8 cellular contexts compared by ENCODE assay signal in genomic region chr19:9205506-9206113, GRCh38. TPM values are rescaled to one million over a fixed set of nuclear protein-coding genes. Genes with fewer than 3 reads are reported as not detected.
DNase-seq lines count a peak whose midpoint lies in the region; ATAC-seq and TF ChIP-seq lines count a peak whose summit lies in the region.

No MANE protein-coding gene starts in this region.

- no peaks in the 10 kb centered on the region for H3K79me2 ChIP-seq in ACC112 (ENCODE audit: control insufficient read depth, insufficient read depth, low read length, unreplicated experiment)

- in situ Hi-C loops in GM13977 (cut with MboI; ENCODE audit: low pct_unique_long_range_greater_than_20kb, low sequenced_read_pairs, unreplicated experiment): no loop called here

- peak; percentile 89 for TF ChIP-seq CTCF in GM13977 (IDR thresholded peaks at IDR 0.05; ENCODE audit: extremely low read depth, insufficient read depth, missing control alignments)

- no peaks in the 10 kb centered on the region for H3K36me3 ChIP-seq in ACC112 (ENCODE audit: insufficient read depth, low read length)

- no peak for ATAC-seq in HG02571 (IDR thresholded peaks at IDR 0.05; ENCODE audit: unreplicated experiment)

- H3K4me1 ChIP-seq in ACC112 (ENCODE audit: control insufficient read depth, insufficient read depth, low read length, unreplicated experiment): no peaks in the 10 kb centered on the region

- peak overlapping the region; percentile 75 for H3K4me3 ChIP-seq in ACC112 (ENCODE audit: low read depth, low read length)

- peak overlapping the region; percentile 56 for H2AFZ ChIP-seq in ACC112 (ENCODE audit: low read length, unreplicated experiment)

- H3K27ac ChIP-seq in ACC112 (ENCODE audit: low read depth, low read length): no peak overlapping the region

- H3K27me3 ChIP-seq in ACC112 (ENCODE audit: insufficient read depth, low read length): no peaks in the 10 kb centered on the region

- DNase-seq in GM13977 (ENCODE audit: low spot score) (peak; percentile 47), NCI-H524 (lab: John Stamatoyannopoulos, UW) (peak; percentile 31 to 65), dermis microvascular lymphatic vessel endothelial cell (ENCODE audit: low read depth in 2 of 2) (peak; percentile 21 to 66), medulla oblongata (ENCODE audit: extremely low spot score) (peak; percentile 80)
- DNase-seq in activated CD4-positive, alpha-beta T cell treated with anti-CD3 and anti-CD28 coated beads, Interleukin-2, amount 50 U/mL, for 4 hours: peak; percentile 53 to 55
- DNase-seq in stimulated activated CD8-positive, alpha-beta memory T cell treated with anti-CD3 and anti-CD28 coated beads, Interleukin-12 subunit alpha, Interleukin-12 subunit beta, amount 100 ng/mL, for 1 hour (ENCODE audit: low read depth): peak; percentile 46

RNA-seq across cellular contexts. Expression of gene OR7D4, which starts 13.8 kb away (rescaled TPM):
- total RNA-seq in dermis microvascular lymphatic vessel endothelial cell: not detected in 2 replicates

RNA-seq across cellular contexts. Expression of gene OR7D2, which starts 26.8 kb away (rescaled TPM):
- total RNA-seq in dermis microvascular lymphatic vessel endothelial cell: under 0.01 and 0.25 TPM in 2 replicates

RNA-seq across cellular contexts. Expression of gene OR7E24, which starts 45.1 kb away (rescaled TPM):
- total RNA-seq in dermis microvascular lymphatic vessel endothelial cell: not detected in 2 replicates
